In genomic region chr16:57619133-57619605, GRCh38 we compare ENCODE assay signal across 13 cellular contexts. TPM values are rescaled to one million over a fixed set of nuclear protein-coding genes. Genes with fewer than 3 reads are reported as not detected.
DNase-seq lines count a peak whose midpoint lies in the region; ATAC-seq, FAIRE-seq and TF ChIP-seq lines count a peak whose summit lies in the region.
"Had no signal": no experiment of that assay in that cellular context is flagged by ENCODE, and none has a peak within 500 bp of the region (broad histone marks: within the 10 kb centered on the region; RNA-seq: fewer than 3 reads in every experiment).

No MANE protein-coding gene starts in this region.

- TF ChIP-seq POLR2A in A549 (IDR thresholded peaks at IDR 0.05; ENCODE audit: low read length) = no peak

- intact Hi-C loops in mucosa of descending colon (cut with DNase I, micrococcal nuclease) = no loop called here

- peak overlapping the region; percentile 59; the same call in 1 of the 3 replicates for H3K4me2 ChIP-seq in A549
- no peak overlapping the region for H3K4me2 ChIP-seq in neural progenitor cell

- no peaks in the 10 kb centered on the region for H3K9me3 ChIP-seq in A549
- no peaks in the 10 kb centered on the region for H3K9me3 ChIP-seq in endocrine pancreas (ENCODE audit: control insufficient read depth, low read length)
- no peaks in the 10 kb centered on the region for H3K9me3 ChIP-seq in neural progenitor cell (ENCODE audit: low read depth)
- H3K9me3 ChIP-seq in mucosa of descending colon = no peaks in the 10 kb centered on the region
- H3K9me3 ChIP-seq: heart right ventricle, left lung had no signal

- H3K27me3 ChIP-seq in endocrine pancreas (ENCODE audit: control insufficient read depth, insufficient read depth, low read length) (no peaks in the 10 kb centered on the region), neural progenitor cell (no peaks in the 10 kb centered on the region)
- H3K27me3 ChIP-seq: heart right ventricle, left lung had no signal

- peaks cover 78% of the 10 kb centered on the region for H3K4me1 ChIP-seq in A549
- no peaks in the 10 kb centered on the region for H3K4me1 ChIP-seq in endocrine pancreas (ENCODE audit: control insufficient read depth, insufficient read depth, low read length)
- H3K4me1 ChIP-seq in neural progenitor cell = peaks cover 18% of the 10 kb centered on the region
- peaks cover 27% of the 10 kb centered on the region for H3K4me1 ChIP-seq in mucosa of descending colon (ENCODE audit: low read depth)

- H3K9ac ChIP-seq in endocrine pancreas (ENCODE audit: control insufficient read depth, insufficient read depth, low read length) = peak overlapping the region; percentile 58
- no peak overlapping the region for H3K9ac ChIP-seq in neural progenitor cell

- H3K27me3 Mint-ChIP-seq in neural progenitor cell (ENCODE audit: insufficient read depth, low read depth) = peaks cover 21% of the 10 kb centered on the region

- FAIRE-seq in A549 (lab: Jason Lieb, UNC) = no peak

- no peak for TF ChIP-seq EP300 in A549 (IDR thresholded peaks at IDR 0.05)

- H3K27ac ChIP-seq in A549 (peak overlapping the region; percentile 91 to 98), neural progenitor cell (no peak overlapping the region)
- H3K27ac ChIP-seq: heart right ventricle had no signal

- H4K20me1 ChIP-seq in neural progenitor cell (ENCODE audit: low read depth) = no peaks in the 10 kb centered on the region

- CTCF ChIA-PET in A549 (lab: Yijun Ruan, JAX) = interaction anchor here (0.7 to 12.2 kb wide), 7 partner anchors 9 to 43 kb away, joined by 3 to 100 read pairs (median 4); partner anchors contain the start of gene ADGRG1

- TF ChIP-seq RAD21 in A549 (conservative IDR thresholded peaks at IDR 0.05 in 1 of 2, IDR thresholded peaks at IDR 0.05 in 1 of 2) = no peak

- 89% methylated on average over 8 of the region's 8 CpGs for WGBS in A549 (ENCODE audit: missing lambda C conversion rate)

- H3K36me3 Mint-ChIP-seq in neural progenitor cell = no peaks in the 10 kb centered on the region

- no peaks in the 10 kb centered on the region for H3K36me3 ChIP-seq in endocrine pancreas (ENCODE audit: control insufficient read depth, insufficient read depth, low read length)
- H3K36me3 ChIP-seq in neural progenitor cell = no peaks in the 10 kb centered on the region
- no peaks in the 10 kb centered on the region for H3K36me3 ChIP-seq in mucosa of descending colon (ENCODE audit: low read depth)
- H3K36me3 ChIP-seq: heart right ventricle, left lung had no signal

- H3K4me1 Mint-ChIP-seq in neural progenitor cell = peaks cover 29% of the 10 kb centered on the region

- no peaks in the 10 kb centered on the region for H3K79me2 ChIP-seq in neural progenitor cell (ENCODE audit: low read depth)

- POLR2A ChIA-PET in A549 (lab: Yijun Ruan, JAX) = no interaction called here

- H3K4me3 ChIP-seq in A549 (no peak overlapping the region), LNCaP clone FGC (ENCODE audit: low read depth, low read length) (peak overlapping the region; percentile 75), endocrine pancreas (ENCODE audit: control insufficient read depth, insufficient read depth, low read length) (no peak overlapping the region), neural progenitor cell (no peak overlapping the region), mucosa of descending colon (no peak overlapping the region)
- H3K4me3 ChIP-seq: heart right ventricle had no signal

- DNase-seq in A549 (ENCODE audit: low read depth in 1 of 2, low spot score in 1 of 2) (no peak), LNCaP clone FGC (ENCODE audit: low read depth) (no peak), neural progenitor cell (ENCODE audit: low spot score) (no peak), mucosa of descending colon (no peak), KBM-7 (no peak)
- no peak for DNase-seq in activated CD4-positive, alpha-beta T cell treated with anti-CD3 and anti-CD28 coated beads for 48 hours
- no peak for DNase-seq in activated CD4-positive, alpha-beta T cell treated with anti-CD3 and anti-CD28 coated beads for 4 hours
- DNase-seq: AML-193; central memory CD4-positive, alpha-beta T cell; heart right ventricle had no signal

- ATAC-seq in A549 = no peak
- no peak for ATAC-seq in mucosa of descending colon
- ATAC-seq: heart right ventricle had no signal

- H3K9me3 Mint-ChIP-seq in neural progenitor cell = no peaks in the 10 kb centered on the region

- peak overlapping the region; percentile 81 for H3K27ac Mint-ChIP-seq in neural progenitor cell

- no peaks in the 10 kb centered on the region for H3F3A ChIP-seq in neural progenitor cell (ENCODE audit: low read depth)

- no peak overlapping the region for H3K4me3 Mint-ChIP-seq in neural progenitor cell

- TF ChIP-seq CTCF in A549 (IDR thresholded peaks at IDR 0.05) (no peak), LNCaP clone FGC (IDR thresholded peaks at IDR 0.05; ENCODE audit: control insufficient read depth, extremely low read depth, insufficient read depth) (no peak), neural progenitor cell (IDR thresholded peaks at IDR 0.05) (no peak), mucosa of descending colon (IDR thresholded peaks at IDR 0.05) (no peak)

- H2AFZ ChIP-seq in neural progenitor cell (replicated peaks) = no peak overlapping the region

- in situ Hi-C loops in KBM-7 (cut with MboI; ENCODE audit: low pct_unique_long_range_greater_than_20kb, low sequenced_read_pairs) = no loop called here

TF ChIP-seq in A549, 52 proteins besides CTCF, POLR2A, EP300 and RAD21 (continues in another document):
- TF ChIP-seq CEBPB (IDR thresholded peaks at IDR 0.05) (no peak), ATOH8 (CRISPR knock-in tag; IDR thresholded peaks at IDR 0.05; ENCODE audit: low read depth) (no peak), REST (IDR thresholded peaks at IDR 0.05) (no peak), CBX8 (IDR thresholded peaks at IDR 0.05) (no peak), NFE2L2 (conservative IDR thresholded peaks at IDR 0.05; ENCODE audit: low read length) (no peak), JUN (IDR thresholded peaks at IDR 0.05) (no peak), ESRRA (IDR thresholded peaks at IDR 0.05; ENCODE audit: borderline replicate concordance, low read length) (no peak), BHLHE40 (IDR thresholded peaks at IDR 0.05; ENCODE audit: low read depth, low read length) (no peak), NPAS2 (CRISPR knock-in tag; IDR thresholded peaks at IDR 0.05; ENCODE audit: borderline replicate concordance) (no peak), MAFK (IDR thresholded peaks at IDR 0.05; ENCODE audit: partially characterized antibody) (no peak), RARB (CRISPR knock-in tag; IDR thresholded peaks at IDR 0.05) (no peak), MAX (IDR thresholded peaks at IDR 0.05) (no peak), ZSCAN20 (CRISPR knock-in tag; IDR thresholded peaks at IDR 0.05) (no peak)

RNA-seq across cellular contexts. Expression of gene ADGRG1, which starts 9.3 kb away (rescaled TPM):
- polyA plus RNA-seq in A549 (2011; rRNA removed) (28.3 and 37.7 TPM in 2 replicates), A549 (2017; fragmentation: RNase III; extraction: RNeasy Plus Mini Kit Qiagen cat#74134 plus additional on column Dnase treatment) (91.8 to 142 TPM (median 130 TPM) in 3 replicates)
- 46.7 and 66.1 TPM in 2 replicates for polyA plus RNA-seq in A549 (2012; cell fraction: cytosol; rRNA removed)
- 102 and 106 TPM in 2 replicates for polyA plus RNA-seq in A549 (2012; cell fraction: nucleus; rRNA removed)
- 31.9 and 33.7 TPM in 2 replicates for polyA minus RNA-seq in A549 (2011; rRNA and poly(A)+ RNA removed)
- total RNA-seq in neural progenitor cell (ENCODE audit: low replicate concordance) (8.0 and 17.5 TPM in 2 replicates), mucosa of descending colon (100 to 1,000 TPM in 1 of 3 donors, 10 to 100 TPM in 2; 37.0 to 104 (median 98.4) TPM)

RNA-seq across cellular contexts. Expression of gene ADGRG3, which starts 48.9 kb away (rescaled TPM):
- 0.45 and 0.77 TPM in 2 replicates for polyA plus RNA-seq in A549 (2011; rRNA removed)
- 0.17 and 0.22 TPM in 2 replicates for polyA plus RNA-seq in A549 (2012; cell fraction: cytosol; rRNA removed)
- 0.70 and 0.87 TPM in 2 replicates for polyA plus RNA-seq in A549 (2012; cell fraction: nucleus; rRNA removed)
- polyA plus RNA-seq in A549 (2017; fragmentation: RNase III; extraction: RNeasy Plus Mini Kit Qiagen cat#74134 plus additional on column Dnase treatment) = 0.17 to 0.34 TPM (median 0.25 TPM) in 3 replicates
- 0.41 and 1.2 TPM in 2 replicates for polyA minus RNA-seq in A549 (2011; rRNA and poly(A)+ RNA removed)
- not detected in 2 replicates for total RNA-seq in neural progenitor cell (ENCODE audit: low replicate concordance)
- total RNA-seq in mucosa of descending colon = 1 to 10 TPM in 2 of 3 donors, under 1 TPM in 1; 0.84 to 3.4 (median 1.8) TPM
- total RNA-seq: activated CD8-positive, alpha-beta memory T cell treated with anti-CD3 and anti-CD28 coated beads for 36 hours had no signal
